ENCODE assay signal across 8 cellular contexts in genomic region chr1:37765937-37766664, GRCh38. TPM values are rescaled to one million over a fixed set of nuclear protein-coding genes. Genes with fewer than 3 reads are reported as not detected.
DNase-seq lines count a peak whose midpoint lies in the region; ATAC-seq and TF ChIP-seq lines count a peak whose summit lies in the region.

No MANE protein-coding gene starts in this region.

- no peaks in the 10 kb centered on the region for H3K9me2 ChIP-seq in hepatocyte (replicated peaks; ENCODE audit: insufficient read depth)

- no peak overlapping the region for H3K4me3 Mint-ChIP-seq in activated naive CD4-positive, alpha-beta T cell treated with anti-CD3 and anti-CD28 coated beads, Interleukin-2, amount 10 ng/mL, durations not matched to agents 7 days and 5 days
- peak overlapping the region; percentile 21 for H3K4me3 Mint-ChIP-seq in central memory CD8-positive, alpha-beta T cell
- H3K4me3 Mint-ChIP-seq in stimulated activated memory B cell treated with anti-CD40 and anti-IgM and Interleukin-4, amounts not matched to agents 10 μg/mL and 1 μg/mL and 100 μg/mL, for 72 hours, result peak overlapping the region; percentile 62

- peak; percentile 19 for DNase-seq in activated naive CD4-positive, alpha-beta T cell treated with Interleukin-2 at 50 U/mL for 16 hours
- no peak for DNase-seq in activated naive CD4-positive, alpha-beta T cell treated with anti-CD3 and anti-CD28 coated beads, Interleukin-2, amount 10 ng/mL, durations not matched to agents 7 days and 5 days
- DNase-seq in NCI-H524 treated with DMSO at 0.1 percent for 48 hours (lab: John Stamatoyannopoulos, UW) (peak; percentile 21), hepatocyte (ENCODE audit: low spot score) (no peak), EL (no peak)
- no peak for DNase-seq in central memory CD8-positive, alpha-beta T cell (ENCODE audit: low spot score in 2 of 2)

- H3K36me3 ChIP-seq in hepatocyte (replicated peaks; ENCODE audit: insufficient read depth, low read depth), result no peaks in the 10 kb centered on the region

- 27% methylated on average over 27 of the region's 27 CpGs for WGBS in hepatocyte (ENCODE audit: low lambda C conversion rate, missing lambda C conversion rate)

- peaks cover 85% of the 10 kb centered on the region for H3K27me3 ChIP-seq in hepatocyte

- H3K4me1 ChIP-seq in hepatocyte (ENCODE audit: insufficient read depth), result no peaks in the 10 kb centered on the region

- no peak overlapping the region for H3K4me3 ChIP-seq in hepatocyte

- H2AFZ ChIP-seq in hepatocyte, result no peak overlapping the region

- no peak for TF ChIP-seq CTCF in hepatocyte (IDR thresholded peaks at IDR 0.05; ENCODE audit: poor library complexity)

- peaks cover 90% of the 10 kb centered on the region for H3K27me3 Mint-ChIP-seq in activated naive CD4-positive, alpha-beta T cell treated with anti-CD3 and anti-CD28 coated beads, Interleukin-2, amount 10 ng/mL, durations not matched to agents 7 days and 5 days
- H3K27me3 Mint-ChIP-seq in central memory CD8-positive, alpha-beta T cell, result peaks cover 91% of the 10 kb centered on the region
- H3K27me3 Mint-ChIP-seq in stimulated activated memory B cell treated with anti-CD40 and anti-IgM and Interleukin-4, amounts not matched to agents 10 μg/mL and 1 μg/mL and 100 μg/mL, for 72 hours, result peaks cover 84% of the 10 kb centered on the region

- no peaks in the 10 kb centered on the region for H3K36me3 Mint-ChIP-seq in activated naive CD4-positive, alpha-beta T cell treated with anti-CD3 and anti-CD28 coated beads, Interleukin-2, amount 10 ng/mL, durations not matched to agents 7 days and 5 days
- peaks cover 2% of the 10 kb centered on the region for H3K36me3 Mint-ChIP-seq in central memory CD8-positive, alpha-beta T cell (ENCODE audit: insufficient read depth)
- H3K36me3 Mint-ChIP-seq in stimulated activated memory B cell treated with anti-CD40 and anti-IgM and Interleukin-4, amounts not matched to agents 10 μg/mL and 1 μg/mL and 100 μg/mL, for 72 hours, result peaks cover 6% of the 10 kb centered on the region

- no peaks in the 10 kb centered on the region for H3K79me2 ChIP-seq in hepatocyte

- H3K9me3 ChIP-seq in hepatocyte (ENCODE audit: low read depth), result no peaks in the 10 kb centered on the region

- H3K4me1 Mint-ChIP-seq in activated naive CD4-positive, alpha-beta T cell treated with anti-CD3 and anti-CD28 coated beads, Interleukin-2, amount 10 ng/mL, durations not matched to agents 7 days and 5 days, result peaks cover 9% of the 10 kb centered on the region
- peaks cover 9% of the 10 kb centered on the region for H3K4me1 Mint-ChIP-seq in central memory CD8-positive, alpha-beta T cell
- H3K4me1 Mint-ChIP-seq in stimulated activated memory B cell treated with anti-CD40 and anti-IgM and Interleukin-4, amounts not matched to agents 10 μg/mL and 1 μg/mL and 100 μg/mL, for 72 hours, result peaks cover 28% of the 10 kb centered on the region

- H4K20me1 ChIP-seq in hepatocyte (ENCODE audit: insufficient read depth, poor library complexity, severe bottlenecking), result no peaks in the 10 kb centered on the region

- CTCF ChIA-PET in activated naive CD4-positive, alpha-beta T cell treated with anti-CD3 and anti-CD28 coated beads, Interleukin-2, amount 10 ng/mL, durations not matched to agents 7 days and 5 days (lab: Charles Lee), result interaction anchor here (0.5 kb wide), 1 partner anchor 31 kb away, joined by 4 read pairs; no protein-coding TSS in a partner anchor

- no peak for ATAC-seq in central memory CD8-positive, alpha-beta T cell (replicated peaks; ENCODE audit: extremely low read depth, poor library complexity, severe bottlenecking)
- ATAC-seq in stimulated activated memory B cell treated with anti-CD40 and anti-IgM and Interleukin-4, amounts not matched to agents 10 μg/mL and 1 μg/mL and 100 μg/mL, for 72 hours, result peak; percentile 76
- no peak for ATAC-seq in HG02852 (IDR thresholded peaks at IDR 0.05; ENCODE audit: unreplicated experiment)

- no peak overlapping the region for H3K4me2 ChIP-seq in hepatocyte

- no peak overlapping the region for H3K27ac ChIP-seq in hepatocyte

- H3K9me3 Mint-ChIP-seq in activated naive CD4-positive, alpha-beta T cell treated with anti-CD3 and anti-CD28 coated beads, Interleukin-2, amount 10 ng/mL, durations not matched to agents 7 days and 5 days, result no peaks in the 10 kb centered on the region
- H3K9me3 Mint-ChIP-seq in central memory CD8-positive, alpha-beta T cell, result peaks cover 6% of the 10 kb centered on the region
- H3K9me3 Mint-ChIP-seq in stimulated activated memory B cell treated with anti-CD40 and anti-IgM and Interleukin-4, amounts not matched to agents 10 μg/mL and 1 μg/mL and 100 μg/mL, for 72 hours, result peaks cover 3% of the 10 kb centered on the region

- no peak overlapping the region for H3K27ac Mint-ChIP-seq in activated naive CD4-positive, alpha-beta T cell treated with anti-CD3 and anti-CD28 coated beads, Interleukin-2, amount 10 ng/mL, durations not matched to agents 7 days and 5 days
- H3K27ac Mint-ChIP-seq in central memory CD8-positive, alpha-beta T cell (ENCODE audit: low read depth), result no peak overlapping the region
- no peak overlapping the region for H3K27ac Mint-ChIP-seq in stimulated activated memory B cell treated with anti-CD40 and anti-IgM and Interleukin-4, amounts not matched to agents 10 μg/mL and 1 μg/mL and 100 μg/mL, for 72 hours

RNA-seq across cellular contexts. Expression of gene EPHA10, which starts 1.2 kb away (rescaled TPM):
- total RNA-seq in hepatocyte, result 0.84 and 1.5 TPM in 2 replicates
- polyA plus RNA-seq in hepatocyte, result 0.79 and 1.3 TPM in 2 replicates

RNA-seq across cellular contexts. Expression of gene MANEAL, which starts 27.5 kb away (rescaled TPM):
- total RNA-seq in hepatocyte, result 2.3 and 2.7 TPM in 2 replicates
- polyA plus RNA-seq in hepatocyte, result 2.3 and 3.5 TPM in 2 replicates

RNA-seq across cellular contexts. Expression of gene C1orf122, which starts 41.5 kb away (rescaled TPM):
- 63.8 and 78.3 TPM in 2 replicates for total RNA-seq in hepatocyte
- 166 and 186 TPM in 2 replicates for polyA plus RNA-seq in hepatocyte

RNA-seq across cellular contexts. Expression of gene YRDC, which starts 41.9 kb away (rescaled TPM):
- total RNA-seq in hepatocyte, result 24.1 and 26.5 TPM in 2 replicates
- polyA plus RNA-seq in hepatocyte, result 33.8 and 37.4 TPM in 2 replicates

Comparison
In these comparisons a context has a peak if more than half of its experiments do, and no peak if none do; other contexts are left out.
1. DNase-seq: peak in activated naive CD4-positive, alpha-beta T cell treated with Interleukin-2 at 50 U/mL for 16 hours (single experiment) and NCI-H524 treated with DMSO at 0.1 percent for 48 hours (single experiment); none in activated naive CD4-positive, alpha-beta T cell treated with anti-CD3 and anti-CD28 coated beads, Interleukin-2, amount 10 ng/mL, durations not matched to agents 7 days and 5 days (single experiment), central memory CD8-positive, alpha-beta T cell (0 of 2), hepatocyte (single experiment) and EL (single experiment).